In genomic region chr11:117019871-117020270, GRCh38 we compare ENCODE assay signal across 11 cellular contexts.
DNase-seq lines count a peak whose midpoint lies in the region; ATAC-seq and TF ChIP-seq lines count a peak whose summit lies in the region.
"Had no signal": no experiment of that assay in that cellular context is flagged by ENCODE, and none has a peak within 500 bp of the region (broad histone marks: within the 10 kb centered on the region; RNA-seq: fewer than 3 reads in every experiment).

No MANE protein-coding gene starts in this region.

- no peaks in the 10 kb centered on the region for H3K36me3 ChIP-seq in esophagus squamous epithelium

- peak overlapping the region; percentile 18 for H3K4me3 Mint-ChIP-seq in activated CD4-positive, alpha-beta T cell treated with anti-CD3 and anti-CD28 coated beads, Interleukin-2, amount 10 ng/mL, durations not matched to agents 24 days and 14 days
- H3K4me3 Mint-ChIP-seq in progenitor cell of endocrine pancreas (ENCODE audit: low read depth): no peak overlapping the region

- TF ChIP-seq POLR2A in esophagus squamous epithelium (IDR thresholded peaks at IDR 0.05): no peak

- H3K9me3 ChIP-seq in esophagus squamous epithelium: no peaks in the 10 kb centered on the region

- H3K4me1 Mint-ChIP-seq in activated CD4-positive, alpha-beta T cell treated with anti-CD3 and anti-CD28 coated beads, Interleukin-2, amount 10 ng/mL, durations not matched to agents 24 days and 14 days: peaks cover 45% of the 10 kb centered on the region
- peaks cover 51% of the 10 kb centered on the region for H3K4me1 Mint-ChIP-seq in progenitor cell of endocrine pancreas (ENCODE audit: low read depth)

- H3K27me3 Mint-ChIP-seq in activated CD4-positive, alpha-beta T cell treated with anti-CD3 and anti-CD28 coated beads, Interleukin-2, amount 10 ng/mL, durations not matched to agents 24 days and 14 days: no peaks in the 10 kb centered on the region
- no peaks in the 10 kb centered on the region for H3K27me3 Mint-ChIP-seq in progenitor cell of endocrine pancreas

- H3K9me3 Mint-ChIP-seq in activated CD4-positive, alpha-beta T cell treated with anti-CD3 and anti-CD28 coated beads, Interleukin-2, amount 10 ng/mL, durations not matched to agents 24 days and 14 days: no peaks in the 10 kb centered on the region
- no peaks in the 10 kb centered on the region for H3K9me3 Mint-ChIP-seq in progenitor cell of endocrine pancreas (ENCODE audit: low read depth)

- ATAC-seq in HG02870 (IDR thresholded peaks at IDR 0.05; ENCODE audit: unreplicated experiment) (peak; percentile 8), left cardiac atrium (no peak)

- H3K27me3 ChIP-seq in esophagus squamous epithelium: no peaks in the 10 kb centered on the region

- H3K4me1 ChIP-seq in esophagus squamous epithelium: peaks cover 8 to 66% (median 18%) of the 10 kb centered on the region in 3 donors

- 66 to 72% methylated on average over 7 of the region's 7 CpGs for WGBS in esophagus squamous epithelium, 2 donors

- intact Hi-C loops in activated CD4-positive, alpha-beta T cell treated with anti-CD3 and anti-CD28 coated beads, Interleukin-2, amount 10 ng/mL, durations not matched to agents 24 days and 14 days (cut with micrococcal nuclease): loop anchor here (2.0 to 10.0 kb wide), 2 partner anchors 89 to 245 kb away; partner anchors contain the start of gene BUD13
- intact Hi-C loops in left cardiac atrium (cut with DNase I) (loop anchor here in 1 of 2 donors (10.0 kb wide), 1 partner anchor 75 kb away; the partner anchor contains the start of gene SIK3), esophagus squamous epithelium (cut with DNase I) (no loop called here)

- H3K27ac Mint-ChIP-seq in activated CD4-positive, alpha-beta T cell treated with anti-CD3 and anti-CD28 coated beads, Interleukin-2, amount 10 ng/mL, durations not matched to agents 24 days and 14 days: peak overlapping the region; percentile 66
- peak overlapping the region; percentile 91 for H3K27ac Mint-ChIP-seq in progenitor cell of endocrine pancreas

- H3K36me3 Mint-ChIP-seq in activated CD4-positive, alpha-beta T cell treated with anti-CD3 and anti-CD28 coated beads, Interleukin-2, amount 10 ng/mL, durations not matched to agents 24 days and 14 days (ENCODE audit: low read depth): peaks cover 5% of the 10 kb centered on the region
- H3K36me3 Mint-ChIP-seq in progenitor cell of endocrine pancreas (ENCODE audit: insufficient read depth): peaks cover 3% of the 10 kb centered on the region

- no peak for TF ChIP-seq CTCF in progenitor cell of endocrine pancreas (IDR thresholded peaks at IDR 0.05; ENCODE audit: unreplicated experiment)
- TF ChIP-seq CTCF in esophagus squamous epithelium (IDR thresholded peaks at IDR 0.05): no peak

- DNase-seq in activated CD4-positive, alpha-beta T cell treated with anti-CD3 and anti-CD28 coated beads, Interleukin-2, amount 10 ng/mL, durations not matched to agents 24 days and 14 days: peak; percentile 64
- DNase-seq in activated CD4-positive, alpha-beta T cell treated with anti-CD3 and anti-CD28 coated beads, Interleukin-2, amount 50 U/mL, for 1 hour: no peak
- no peak for DNase-seq in progenitor cell of endocrine pancreas (ENCODE audit: low spot score, unreplicated experiment)
- DNase-seq in NCI-H128 (lab: John Stamatoyannopoulos, UW; ENCODE audit: unreplicated experiment): no peak
- DNase-seq in left cardiac atrium: no peak
- no peak for DNase-seq in esophagus squamous epithelium (lab: John Stamatoyannopoulos, UW)
- DNase-seq: ACHN, NCI-H2171 treated with DMSO at 0.1 percent for 48 hours had no signal

- H3K4me3 ChIP-seq in esophagus squamous epithelium: no peak overlapping the region

- peak overlapping the region; percentile 81 for H3K27ac ChIP-seq in cingulate gyrus (ENCODE audit: low read depth, low read length)
- H3K27ac ChIP-seq in esophagus squamous epithelium: peak overlapping the region in 1 of 4 donors; percentile 25
- H3K27ac ChIP-seq: HL-60 had no signal
